ENCODE assay signal across 10 cellular contexts in genomic region chr7:69906309-69906995, GRCh38.
DNase-seq lines count a peak whose midpoint lies in the region; ATAC-seq, FAIRE-seq and TF ChIP-seq lines count a peak whose summit lies in the region.
"Had no signal": no experiment of that assay in that cellular context is flagged by ENCODE, and none has a peak within 500 bp of the region (broad histone marks: within the 10 kb centered on the region; RNA-seq: fewer than 3 reads in every experiment).

No MANE protein-coding gene starts in this region.

- peak; percentile 59 for FAIRE-seq in GM19239 (lab: Jason Lieb, UNC)

- POLR2A ChIA-PET in RWPE1 (lab: Yijun Ruan, JAX; ENCODE audit: low non-redundant PET) = no interaction called here

- intact Hi-C loops in right cardiac atrium (cut with DNase I) = no loop called here

- CTCF ChIA-PET in RWPE1 (lab: Yijun Ruan, JAX) = interaction anchor here (0.6 kb wide), 1 partner anchor 33 kb away, joined by 3 read pairs; no protein-coding TSS in a partner anchor

- H3K9me3 ChIP-seq in right cardiac atrium (ENCODE audit: control insufficient read depth, low read length) = no peaks in the 10 kb centered on the region

- no peaks in the 10 kb centered on the region for H3K27me3 ChIP-seq in right cardiac atrium (ENCODE audit: control insufficient read depth, insufficient read depth)

- peak; percentile 81 for ATAC-seq in HG02973 (IDR thresholded peaks at IDR 0.05; ENCODE audit: unreplicated experiment)
- ATAC-seq in right cardiac atrium = no peak
- ATAC-seq: left ventricle myocardium superior had no signal

- 75% methylated on average over 8 of the region's 8 CpGs for WGBS in right cardiac atrium

- DNase-seq in GDM1 (lab: John Stamatoyannopoulos, UW) (peak; percentile 67), GM19239 (ENCODE audit: insufficient read length, low spot score) (no peak), SK-N-DZ (ENCODE audit: low spot score) (peak; percentile 34), right cardiac atrium (no peak), DMS79 (lab: John Stamatoyannopoulos, UW) (no peak), RWPE1 (ENCODE audit: low spot score) (no peak)
- no peak for DNase-seq in activated effector memory CD4-positive, alpha-beta T cell treated with anti-CD3 and anti-CD28 coated beads, Interleukin-2, amount 50 U/mL, for 16 hours
- DNase-seq: left ventricle myocardium superior, NCI-H187 had no signal

- H3K4me3 ChIP-seq in right cardiac atrium (ENCODE audit: low read length) = no peak overlapping the region

- H3K27ac ChIP-seq in right cardiac atrium (ENCODE audit: low read length) (no peak overlapping the region), RWPE1 (no peak overlapping the region)

- no peaks in the 10 kb centered on the region for H3K4me1 ChIP-seq in right cardiac atrium (ENCODE audit: control insufficient read depth, insufficient read depth, low read length)

- TF ChIP-seq CTCF in RWPE1 (conservative IDR thresholded peaks at IDR 0.05; ENCODE audit: low read depth) = no peak

Comparison
In these comparisons a context has a peak if more than half of its experiments do, and no peak if none do; other contexts are left out.
1. DNase-seq: peak in GDM1 (single experiment) and SK-N-DZ (single experiment); none in GM19239 (single experiment), right cardiac atrium (0 of 3), DMS79 (single experiment), RWPE1 (single experiment) and activated effector memory CD4-positive, alpha-beta T cell treated with anti-CD3 and anti-CD28 coated beads, Interleukin-2, amount 50 U/mL, for 16 hours (single experiment).